Comparison of ENCODE assay signal across 23 cellular contexts in genomic region chr22:37174964-37175363, GRCh38. TPM values are rescaled to one million over a fixed set of nuclear protein-coding genes. Genes with fewer than 3 reads are reported as not detected.
"Had no signal": no experiment of that assay in that cellular context is flagged by ENCODE, and none has a peak within 500 bp of the region (broad histone marks: within the 10 kb centered on the region; RNA-seq: fewer than 3 reads in every experiment).

No MANE protein-coding gene starts in this region.

- H3K4me3 ChIP-seq: cardiac muscle cell, heart left ventricle, mucosa of descending colon, pancreas, sigmoid colon, stomach had no signal

- H3K9me3 ChIP-seq: heart left ventricle, mucosa of descending colon, neutrophil, pancreas, sigmoid colon, stomach had no signal

- H3K27me3 ChIP-seq: cardiac muscle cell, heart left ventricle, pancreas, sigmoid colon, stomach had no signal

- H3K36me3 Mint-ChIP-seq: activated naive CD4-positive, alpha-beta T cell treated with anti-CD3 and anti-CD28 coated beads, Interleukin-2, amount 10 ng/mL, durations not matched to agents 7 days and 5 days; naive B cell; stimulated activated effector memory CD8-positive, alpha-beta T cell treated with anti-CD3 and anti-CD28 coated beads, Interleukin-12 subunit alpha, Interleukin-12 subunit beta, amount 100 ng/mL, for 72 hours had no signal

- H3K9me3 Mint-ChIP-seq: activated CD4-positive, alpha-beta T cell treated with anti-CD3 and anti-CD28 coated beads, Interleukin-2, amount 10 ng/mL, durations not matched to agents 7 days and 5 days; activated naive CD4-positive, alpha-beta T cell treated with anti-CD3 and anti-CD28 coated beads, Interleukin-2, amount 10 ng/mL, durations not matched to agents 7 days and 5 days; stimulated activated effector memory CD8-positive, alpha-beta T cell treated with anti-CD3 and anti-CD28 coated beads, Interleukin-12 subunit alpha, Interleukin-12 subunit beta, amount 100 ng/mL, for 72 hours; type B pancreatic cell had no signal

- H3K27ac Mint-ChIP-seq: activated CD4-positive, alpha-beta T cell treated with anti-CD3 and anti-CD28 coated beads, Interleukin-2, amount 10 ng/mL, durations not matched to agents 7 days and 5 days; activated CD8-positive, alpha-beta T cell treated with anti-CD3 and anti-CD28 coated beads, Interleukin-2, amount 10 ng/mL, durations not matched to agents 7 days and 5 days; activated naive CD4-positive, alpha-beta T cell treated with anti-CD3 and anti-CD28 coated beads, Interleukin-2, amount 10 ng/mL, durations not matched to agents 7 days and 5 days; stimulated activated effector memory CD8-positive, alpha-beta T cell treated with anti-CD3 and anti-CD28 coated beads, Interleukin-12 subunit alpha, Interleukin-12 subunit beta, amount 100 ng/mL, for 72 hours; type B pancreatic cell had no signal

- DNase-seq: activated CD4-positive, alpha-beta T cell treated with anti-CD3 and anti-CD28 coated beads, Interleukin-2, amount 10 ng/mL, durations not matched to agents 7 days and 5 days; activated CD8-positive, alpha-beta T cell treated with anti-CD3 and anti-CD28 coated beads, Interleukin-2, amount 10 ng/mL, durations not matched to agents 7 days and 5 days; activated effector memory CD4-positive, alpha-beta T cell treated with Interleukin-2 at 50 U/mL for 16 hours; activated naive CD4-positive, alpha-beta T cell treated with anti-CD3 and anti-CD28 coated beads, Interleukin-2, amount 10 ng/mL, durations not matched to agents 7 days and 5 days; amygdala; mesenchymal stem cell; naive B cell; stimulated activated CD4-positive, alpha-beta T cell treated with anti-CD3 and anti-CD28 coated beads, Interleukin-4, amount 100 ng/mL, for 24 hours; stomach; T-helper 1 cell; T-helper 9 cell had no signal

- H3K4me3 Mint-ChIP-seq: activated CD4-positive, alpha-beta T cell treated with anti-CD3 and anti-CD28 coated beads, Interleukin-2, amount 10 ng/mL, durations not matched to agents 7 days and 5 days; activated CD8-positive, alpha-beta T cell treated with anti-CD3 and anti-CD28 coated beads, Interleukin-2, amount 10 ng/mL, durations not matched to agents 7 days and 5 days; activated naive CD4-positive, alpha-beta T cell treated with anti-CD3 and anti-CD28 coated beads, Interleukin-2, amount 10 ng/mL, durations not matched to agents 7 days and 5 days; stimulated activated effector memory CD8-positive, alpha-beta T cell treated with anti-CD3 and anti-CD28 coated beads, Interleukin-12 subunit alpha, Interleukin-12 subunit beta, amount 100 ng/mL, for 72 hours; type B pancreatic cell had no signal

- ATAC-seq: activated CD4-positive, CD25-positive, alpha-beta regulatory T cell treated with anti-CD3 and anti-CD28 coated beads, Interleukin-2, amount 50 U/mL, for 24 hours; activated CD8-positive, alpha-beta T cell treated with anti-CD3 and anti-CD28 coated beads, Interleukin-2, amount 10 ng/mL, durations not matched to agents 7 days and 5 days; heart left ventricle; mucosa of descending colon; pancreas; stimulated activated effector memory CD8-positive, alpha-beta T cell treated with anti-CD3 and anti-CD28 coated beads, Interleukin-12 subunit alpha, Interleukin-12 subunit beta, amount 100 ng/mL, for 72 hours had no signal

- H3K36me3 ChIP-seq: cardiac muscle cell, heart left ventricle, neutrophil, pancreas, sigmoid colon, stomach had no signal

- H3K27ac ChIP-seq: cardiac muscle cell, pancreas, sigmoid colon had no signal

RNA-seq across cellular contexts. Expression of gene IL2RB, which starts 25.2 kb away (rescaled TPM):
- total RNA-seq: frontal cortex had no signal
- polyA plus RNA-seq: cardiac muscle cell had no signal

RNA-seq across cellular contexts. Expression of gene SSTR3, which starts 37.3 kb away (rescaled TPM):
- total RNA-seq: kidney epithelial cell had no signal
- polyA plus RNA-seq: cardiac muscle cell, heart left ventricle, liver had no signal
